9 cellular contexts compared by ENCODE assay signal in the genomic region with DNA sequence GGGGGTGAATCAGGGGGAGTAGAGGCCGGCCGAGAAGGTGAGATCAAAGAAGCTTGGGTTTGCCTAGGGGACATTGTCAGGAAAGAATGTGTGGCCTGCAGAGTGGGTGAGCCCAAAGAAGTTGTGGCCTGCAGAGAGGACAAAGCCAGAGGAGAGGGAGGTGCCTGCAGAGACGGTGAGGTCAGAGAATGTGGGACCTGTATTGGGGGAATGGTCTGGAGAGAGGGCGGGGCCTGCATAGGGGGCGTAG. TPM values are rescaled to one million over a fixed set of nuclear protein-coding genes. Genes with fewer than 3 reads are reported as not detected.
DNase-seq lines count a peak whose midpoint lies in the region; ATAC-seq and TF ChIP-seq lines count a peak whose summit lies in the region.
"Had no signal": no experiment of that assay in that cellular context is flagged by ENCODE, and none has a peak within 500 bp of the region (broad histone marks: within the 10 kb centered on the region; RNA-seq: fewer than 3 reads in every experiment).

No MANE protein-coding gene starts in this region.

- no peaks in the 10 kb centered on the region for H3K36me3 ChIP-seq in neural cell (ENCODE audit: insufficient read depth, low read length)

- no peaks in the 10 kb centered on the region for H3K9me2 ChIP-seq in neural cell (ENCODE audit: insufficient read depth, low read length)

- no peaks in the 10 kb centered on the region for H3K9me3 ChIP-seq in neural cell (ENCODE audit: low read length)

- H3K4me2 ChIP-seq in neural cell (ENCODE audit: low read length): no peak overlapping the region

- peaks cover 6% of the 10 kb centered on the region for H3F3A ChIP-seq in neural cell (ENCODE audit: insufficient read depth, low read length, poor library complexity, severe bottlenecking)

- H3K27me3 ChIP-seq in neural cell (ENCODE audit: insufficient read depth, low read depth, low read length): no peaks in the 10 kb centered on the region

- H2AFZ ChIP-seq in neural cell (ENCODE audit: low read depth, low read length): no peak overlapping the region

- H3K9ac ChIP-seq in neural cell (ENCODE audit: low read length): no peak overlapping the region

- DNase-seq in GF-D8 (lab: John Stamatoyannopoulos, UW) (peak; percentile 61), NAMALWA (ENCODE audit: low spot score) (peak; percentile 83), NCI-H1930 (lab: John Stamatoyannopoulos, UW) (no peak), G401 (ENCODE audit: low spot score) (no peak)

- H3K27ac ChIP-seq in cingulate gyrus (ENCODE audit: low read depth, low read length) (peak overlapping the region; percentile 60), neural cell (ENCODE audit: low read length) (no peak overlapping the region)

- ATAC-seq in GM21529 (IDR thresholded peaks at IDR 0.05; ENCODE audit: unreplicated experiment): no peak
- ATAC-seq in HG03442 (IDR thresholded peaks at IDR 0.05; ENCODE audit: unreplicated experiment): no peak

- peak overlapping the region; percentile 92 for H3K4me3 ChIP-seq in neural cell (ENCODE audit: low read length)

- in situ Hi-C loops in G401 (cut with HindIII; ENCODE audit: low sequenced_read_pairs): no loop called here

- TF ChIP-seq RAD21 in neural cell (conservative IDR thresholded peaks at IDR 0.05): no peak

- TF ChIP-seq EP300 in neural cell (conservative IDR thresholded peaks at IDR 0.05; ENCODE audit: poor library complexity, severe bottlenecking): no peak

- TF ChIP-seq CTCF in neural cell (IDR thresholded peaks at IDR 0.05; ENCODE audit: poor library complexity, severe bottlenecking): no peak

- peaks cover 13% of the 10 kb centered on the region for H3K79me2 ChIP-seq in neural cell (replicated peaks; ENCODE audit: insufficient read depth, low read length)

- no peaks in the 10 kb centered on the region for H4K20me1 ChIP-seq in neural cell (ENCODE audit: insufficient read depth)

TF ChIP-seq in neural cell, 6 proteins besides CTCF, POLR2A, EP300 and RAD21:
- TF ChIP-seq SMC3 (conservative IDR thresholded peaks at IDR 0.05; ENCODE audit: poor library complexity): no peak
- no peak for TF ChIP-seq EZH2 (IDR thresholded peaks at IDR 0.05; ENCODE audit: borderline replicate concordance, insufficient read depth, low read length, poor library complexity, severe bottlenecking)
- TF ChIP-seq, protein P1, sequence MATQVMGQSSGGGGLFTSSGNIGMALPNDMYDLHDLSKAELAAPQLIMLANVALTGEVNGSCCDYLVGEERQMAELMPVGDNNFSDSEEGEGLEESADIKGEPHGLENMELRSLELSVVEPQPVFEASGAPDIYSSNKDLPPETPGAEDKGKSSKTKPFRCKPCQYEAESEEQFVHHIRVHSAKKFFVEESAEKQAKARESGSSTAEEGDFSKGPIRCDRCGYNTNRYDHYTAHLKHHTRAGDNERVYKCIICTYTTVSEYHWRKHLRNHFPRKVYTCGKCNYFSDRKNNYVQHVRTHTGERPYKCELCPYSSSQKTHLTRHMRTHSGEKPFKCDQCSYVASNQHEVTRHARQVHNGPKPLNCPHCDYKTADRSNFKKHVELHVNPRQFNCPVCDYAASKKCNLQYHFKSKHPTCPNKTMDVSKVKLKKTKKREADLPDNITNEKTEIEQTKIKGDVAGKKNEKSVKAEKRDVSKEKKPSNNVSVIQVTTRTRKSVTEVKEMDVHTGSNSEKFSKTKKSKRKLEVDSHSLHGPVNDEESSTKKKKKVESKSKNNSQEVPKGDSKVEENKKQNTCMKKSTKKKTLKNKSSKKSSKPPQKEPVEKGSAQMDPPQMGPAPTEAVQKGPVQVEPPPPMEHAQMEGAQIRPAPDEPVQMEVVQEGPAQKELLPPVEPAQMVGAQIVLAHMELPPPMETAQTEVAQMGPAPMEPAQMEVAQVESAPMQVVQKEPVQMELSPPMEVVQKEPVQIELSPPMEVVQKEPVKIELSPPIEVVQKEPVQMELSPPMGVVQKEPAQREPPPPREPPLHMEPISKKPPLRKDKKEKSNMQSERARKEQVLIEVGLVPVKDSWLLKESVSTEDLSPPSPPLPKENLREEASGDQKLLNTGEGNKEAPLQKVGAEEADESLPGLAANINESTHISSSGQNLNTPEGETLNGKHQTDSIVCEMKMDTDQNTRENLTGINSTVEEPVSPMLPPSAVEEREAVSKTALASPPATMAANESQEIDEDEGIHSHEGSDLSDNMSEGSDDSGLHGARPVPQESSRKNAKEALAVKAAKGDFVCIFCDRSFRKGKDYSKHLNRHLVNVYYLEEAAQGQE (IDR thresholded peaks at IDR 0.05; ENCODE audit: borderline replicate concordance): no peak
- no peak for TF ChIP-seq TAF1 (IDR thresholded peaks at IDR 0.05; ENCODE audit: low read depth)
- TF ChIP-seq MXI1 (conservative IDR thresholded peaks at IDR 0.05; ENCODE audit: poor library complexity, severe bottlenecking): no peak
- no peak for TF ChIP-seq POLR2AphosphoS5 (IDR thresholded peaks at IDR 0.05)

RNA-seq across cellular contexts. Expression of a gene that starts 3.0 kb away (rescaled TPM):
- polyA plus RNA-seq in neural cell: 2.5 and 2.7 TPM in 2 replicates
- 5.4 and 6.6 TPM in 2 replicates for polyA minus RNA-seq in neural cell
- 0.03 and 0.49 TPM in 2 replicates for total RNA-seq in G401 (2014; rRNA removed; shearing (Covaris generic))
- total RNA-seq: mesenteric fat pad had no signal

RNA-seq across cellular contexts. Expression of a gene that starts 17.1 kb away (rescaled TPM):
- polyA plus RNA-seq in neural cell: not detected in 2 replicates
- polyA minus RNA-seq in neural cell: not detected in 2 replicates
- total RNA-seq in G401 (2014; rRNA removed; shearing (Covaris generic)): 0.49 TPM in 1 of 2 replicates, not detected in the other

RNA-seq across cellular contexts. Expression of a gene that starts 32.5 kb away (rescaled TPM):
- 9.2 and 13.4 TPM in 2 replicates for polyA plus RNA-seq in neural cell
- polyA minus RNA-seq in neural cell: 9.7 and 10.3 TPM in 2 replicates
- 14.2 and 16.2 TPM in 2 replicates for total RNA-seq in G401 (2014; rRNA removed; shearing (Covaris generic))

RNA-seq across cellular contexts. Expression of a gene that starts 41.2 kb away (rescaled TPM):
- polyA plus RNA-seq in neural cell: 50.6 and 65.1 TPM in 2 replicates
- 57.8 and 70.4 TPM in 2 replicates for polyA minus RNA-seq in neural cell
- 19.0 and 24.5 TPM in 2 replicates for total RNA-seq in G401 (2014; rRNA removed; shearing (Covaris generic))

RNA-seq across cellular contexts. Expression of a gene that starts 43.4 kb away (rescaled TPM):
- not detected in 2 replicates for polyA plus RNA-seq in neural cell
- not detected in 2 replicates for polyA minus RNA-seq in neural cell
- not detected in 2 replicates for total RNA-seq in G401 (2014; rRNA removed; shearing (Covaris generic))
- total RNA-seq: mesenteric fat pad had no signal

Comparison
In these comparisons a context has a peak if more than half of its experiments do, and no peak if none do; other contexts are left out.
1. DNase-seq: peak in GF-D8 (single experiment) and NAMALWA (single experiment); none in NCI-H1930 (0 of 2) and G401 (single experiment).